Comparison of ENCODE assay signal across 22 cellular contexts in genomic region chr2:97796465-97797126, GRCh38.
"Had no signal": no experiment of that assay in that cellular context is flagged by ENCODE, and none has a peak within 500 bp of the region (broad histone marks: within the 10 kb centered on the region; RNA-seq: fewer than 3 reads in every experiment).

No MANE protein-coding gene starts in this region.

- H3K27ac Mint-ChIP-seq: mesothelial cell of epicardium; natural killer cell; nephron progenitor cell; progenitor cell of endocrine pancreas; stimulated activated effector memory CD8-positive, alpha-beta T cell treated with anti-CD3 and anti-CD28 coated beads, Interleukin-12 subunit alpha, Interleukin-12 subunit beta, amount 100 ng/mL, for 72 hours; stimulated activated naive CD8-positive, alpha-beta T cell treated with anti-CD3 and anti-CD28 coated beads, Interleukin-15, Interleukin-2, amounts not matched to agents 100 ng/mL and 50 ng/mL, for 24 hours; type B pancreatic cell had no signal

- H3K4me1 ChIP-seq: heart left ventricle, tibial nerve had no signal

- DNase-seq: heart left ventricle; islet precursor cell; mesendoderm; naive B cell; natural killer cell; nephron progenitor cell; ovary; retina; right cardiac atrium; stimulated activated CD4-positive, alpha-beta T cell treated with anti-CD3 and anti-CD28 coated beads, Interleukin-12 subunit alpha, Interleukin-12 subunit beta, amount 100 ng/mL, for 4 hours; stimulated activated CD4-positive, alpha-beta T cell treated with anti-CD3 and anti-CD28 coated beads, Interleukin-15, amount 100 ng/mL, for 24 hours; stimulated activated CD4-positive, alpha-beta T cell treated with anti-CD3 and anti-CD28 coated beads, Interleukin-2, amount 100 ng/mL, for 24 hours; stimulated activated CD4-positive, alpha-beta T cell treated with anti-CD3 and anti-CD28 coated beads, Interleukin-4, amount 100 ng/mL, for 1 hour; stimulated activated naive CD4-positive, alpha-beta T cell had no signal

- H3K9me3 Mint-ChIP-seq: mesothelial cell of epicardium; naive B cell; natural killer cell; nephron progenitor cell; stimulated activated effector memory CD8-positive, alpha-beta T cell treated with anti-CD3 and anti-CD28 coated beads, Interleukin-12 subunit alpha, Interleukin-12 subunit beta, amount 100 ng/mL, for 72 hours; stimulated activated naive CD8-positive, alpha-beta T cell treated with anti-CD3 and anti-CD28 coated beads, Interleukin-15, Interleukin-2, amounts not matched to agents 100 ng/mL and 50 ng/mL, for 24 hours; type B pancreatic cell had no signal

- H3K4me3 Mint-ChIP-seq: mesothelial cell of epicardium; naive B cell; natural killer cell; nephron progenitor cell; stimulated activated effector memory CD8-positive, alpha-beta T cell treated with anti-CD3 and anti-CD28 coated beads, Interleukin-12 subunit alpha, Interleukin-12 subunit beta, amount 100 ng/mL, for 72 hours; stimulated activated naive CD8-positive, alpha-beta T cell treated with anti-CD3 and anti-CD28 coated beads, Interleukin-15, Interleukin-2, amounts not matched to agents 100 ng/mL and 50 ng/mL, for 24 hours; type B pancreatic cell had no signal

- H3K4me3 ChIP-seq: heart left ventricle, lung, ovary, skin epidermis, tibial nerve had no signal

- H3K36me3 ChIP-seq: ovary had no signal

- H3K9me3 ChIP-seq: heart left ventricle, ovary, tibial nerve had no signal

- H3K27ac ChIP-seq: heart left ventricle, ovary, skin epidermis, tibial nerve had no signal

- H3K27me3 Mint-ChIP-seq: naive B cell; progenitor cell of endocrine pancreas; stimulated activated naive CD8-positive, alpha-beta T cell treated with anti-CD3 and anti-CD28 coated beads, Interleukin-15, Interleukin-2, amounts not matched to agents 100 ng/mL and 50 ng/mL, for 24 hours; type B pancreatic cell had no signal

- H3K4me1 Mint-ChIP-seq: naive B cell; natural killer cell; nephron progenitor cell; stimulated activated effector memory CD8-positive, alpha-beta T cell treated with anti-CD3 and anti-CD28 coated beads, Interleukin-12 subunit alpha, Interleukin-12 subunit beta, amount 100 ng/mL, for 72 hours had no signal

- H3K27me3 ChIP-seq: heart left ventricle, ovary, tibial nerve had no signal
